8 cellular contexts compared by ENCODE assay signal in genomic region chr20:47178277-47178676, GRCh38.
"Had no signal": no experiment of that assay in that cellular context is flagged by ENCODE, and none has a peak within 500 bp of the region (broad histone marks: within the 10 kb centered on the region; RNA-seq: fewer than 3 reads in every experiment).

No MANE protein-coding gene starts in this region.

- DNase-seq: GDM1, GF-D8 had no signal

- H3K4me3 ChIP-seq: GM12878 had no signal

- ATAC-seq: GM12878 had no signal

- FAIRE-seq: G401.6, GM12878, GM12891, GM12892, GM18507, GM19239 had no signal
